In genomic region chr10:7045891-7046599, GRCh38 we compare ENCODE assay signal across 9 cellular contexts.
DNase-seq lines count a peak whose midpoint lies in the region; ATAC-seq, FAIRE-seq and TF ChIP-seq lines count a peak whose summit lies in the region.
"Had no signal": no experiment of that assay in that cellular context is flagged by ENCODE, and none has a peak within 500 bp of the region (broad histone marks: within the 10 kb centered on the region; RNA-seq: fewer than 3 reads in every experiment).

No MANE protein-coding gene starts in this region.

- DNase-seq in left ventricle myocardium inferior (no peak), epidermal melanocyte (ENCODE audit: insufficient read length, low spot score) (no peak), H54 (ENCODE audit: insufficient read length, low spot score) (no peak), colonic mucosa (no peak)

- ATAC-seq in GM18498 (IDR thresholded peaks at IDR 0.05; ENCODE audit: unreplicated experiment) (peak; percentile 82), GM21390 (IDR thresholded peaks at IDR 0.05; ENCODE audit: unreplicated experiment) (peak; percentile 91), HG03575 (IDR thresholded peaks at IDR 0.05; ENCODE audit: extremely low read depth, insufficient number of reproducible peaks, low FRiP score, unreplicated experiment) (peak; percentile 60), esophagus mucosa (peak; percentile 62)

- no peak for TF ChIP-seq POLR2A in H54 (IDR thresholded peaks at IDR 0.05; ENCODE audit: low read depth, low read length)

- no peaks in the 10 kb centered on the region for H3K27me3 ChIP-seq in left ventricle myocardium inferior (ENCODE audit: low read depth)
- H3K27me3 ChIP-seq in colonic mucosa: no peaks in the 10 kb centered on the region

- H3K4me1 ChIP-seq in left ventricle myocardium inferior (no peaks in the 10 kb centered on the region), colonic mucosa (no peaks in the 10 kb centered on the region)

- intact Hi-C loops in left ventricle myocardium inferior (cut with micrococcal nuclease) (no loop called here), colonic mucosa (cut with DNase I) (no loop called here)

- no peak for TF ChIP-seq CTCF in left ventricle myocardium inferior (IDR thresholded peaks at IDR 0.05; ENCODE audit: borderline replicate concordance)
- TF ChIP-seq CTCF in colonic mucosa (IDR thresholded peaks at IDR 0.05): no peak

- H3K36me3 ChIP-seq in left ventricle myocardium inferior: no peaks in the 10 kb centered on the region
- H3K36me3 ChIP-seq in colonic mucosa: no peaks in the 10 kb centered on the region

- H3K27ac ChIP-seq in left ventricle myocardium inferior (replicated peaks) (no peak overlapping the region), colonic mucosa (no peak overlapping the region)
- H3K27ac ChIP-seq: KMS-11 had no signal

- no peak for FAIRE-seq in H54 (lab: Jason Lieb, UNC)

- H3K4me3 ChIP-seq in left ventricle myocardium inferior (no peak overlapping the region), colonic mucosa (no peak overlapping the region)

- H3K9me3 ChIP-seq in left ventricle myocardium inferior (replicated peaks): no peaks in the 10 kb centered on the region
- no peaks in the 10 kb centered on the region for H3K9me3 ChIP-seq in colonic mucosa

- H3K9ac ChIP-seq in colonic mucosa (ENCODE audit: low read depth in 2 of 2, low read length in 2 of 2): no peak overlapping the region
- H3K9ac ChIP-seq: KMS-11 had no signal
